ENCODE assay signal across 8 cellular contexts in genomic region chr2:96764253-96764637, GRCh38. TPM values are rescaled to one million over a fixed set of nuclear protein-coding genes. Genes with fewer than 3 reads are reported as not detected.
DNase-seq lines count a peak whose midpoint lies in the region; ATAC-seq and TF ChIP-seq lines count a peak whose summit lies in the region.

No MANE protein-coding gene starts in this region.

- H3K4me3 Mint-ChIP-seq in endothelial cell (ENCODE audit: unreplicated experiment): no peak overlapping the region

- DNase-seq in COLO668 (lab: John Stamatoyannopoulos, UW; ENCODE audit: unreplicated experiment): peak; percentile 29
- peak in 3 of 4 donors; percentile 35 to 43 (median 36) for DNase-seq in body of pancreas
- no peak for DNase-seq in 8988T
- no peak for DNase-seq in D341Med (ENCODE audit: low spot score)
- DNase-seq in endothelial cell (ENCODE audit: low spot score): no peak

- no peak overlapping the region for H3K27ac Mint-ChIP-seq in endothelial cell (ENCODE audit: unreplicated experiment)

- H3K9me2 ChIP-seq in Loucy (replicated peaks; ENCODE audit: low read depth, low read length): no peaks in the 10 kb centered on the region

- H3K4me1 Mint-ChIP-seq in endothelial cell (ENCODE audit: unreplicated experiment): peaks cover 15% of the 10 kb centered on the region

- no peaks in the 10 kb centered on the region for H3K79me2 ChIP-seq in Loucy (ENCODE audit: insufficient read depth, low read length)

- no peaks in the 10 kb centered on the region for H4K20me1 ChIP-seq in Loucy (ENCODE audit: insufficient read depth, low read length, poor library complexity, severe bottlenecking)

- no peaks in the 10 kb centered on the region for H3K9me3 ChIP-seq in Loucy (ENCODE audit: insufficient read depth, low read depth, low read length)
- H3K9me3 ChIP-seq in body of pancreas: no peaks in the 10 kb centered on the region
- H3K9me3 ChIP-seq in muscle layer of colon (ENCODE audit: low read length): no peaks in the 10 kb centered on the region

- H3K4me1 ChIP-seq in Loucy (ENCODE audit: insufficient read depth, low read length, poor library complexity, severe bottlenecking): peaks cover 47% of the 10 kb centered on the region
- H3K4me1 ChIP-seq in body of pancreas: peaks cover 50% of the 10 kb centered on the region
- peaks cover 42% of the 10 kb centered on the region for H3K4me1 ChIP-seq in muscle layer of colon (ENCODE audit: insufficient read depth, low read length)

- H3K27me3 Mint-ChIP-seq in endothelial cell (ENCODE audit: unreplicated experiment): peaks cover 2% of the 10 kb centered on the region

- ATAC-seq in body of pancreas (no peak), GM19351 (IDR thresholded peaks at IDR 0.05; ENCODE audit: unreplicated experiment) (no peak)

- no peak for TF ChIP-seq POLR2A in body of pancreas (IDR thresholded peaks at IDR 0.05)

- no peaks in the 10 kb centered on the region for H3K27me3 ChIP-seq in Loucy (ENCODE audit: insufficient read depth, low read length, poor library complexity, severe bottlenecking)
- H3K27me3 ChIP-seq in body of pancreas: no peaks in the 10 kb centered on the region
- no peaks in the 10 kb centered on the region for H3K27me3 ChIP-seq in muscle layer of colon (ENCODE audit: control insufficient read depth in 1 of 2, insufficient read depth in 2 of 2, low read length in 2 of 2)

- H3K9ac ChIP-seq in Loucy (ENCODE audit: low read depth, low read length, poor library complexity, severe bottlenecking): peak overlapping the region; percentile 48
- H3K9ac ChIP-seq in muscle layer of colon (ENCODE audit: low read length): peak overlapping the region; percentile 23

- H3K36me3 Mint-ChIP-seq in endothelial cell (ENCODE audit: low read depth, unreplicated experiment): no peaks in the 10 kb centered on the region

- peak overlapping the region; percentile 89 for H3K4me2 ChIP-seq in Loucy (ENCODE audit: low read depth, low read length, poor library complexity, severe bottlenecking)

- peak overlapping the region; percentile 28; the same call in 1 of the 2 replicates for H2AFZ ChIP-seq in Loucy (ENCODE audit: low read length)

- intact Hi-C loops in body of pancreas (cut with DNase I): no loop called here

- H3K9me3 Mint-ChIP-seq in endothelial cell (ENCODE audit: unreplicated experiment): no peaks in the 10 kb centered on the region

- H3K36me3 ChIP-seq in Loucy (ENCODE audit: insufficient read depth, low read length) (no peaks in the 10 kb centered on the region), body of pancreas (replicated peaks in 1 of 2; ENCODE audit: insufficient read depth in 1 of 2, low read depth in 2 of 2) (no peaks in the 10 kb centered on the region), muscle layer of colon (ENCODE audit: insufficient read depth, low read length) (no peaks in the 10 kb centered on the region)

- H3K4me3 ChIP-seq in Loucy (ENCODE audit: low read length, poor library complexity, severe bottlenecking) (peak overlapping the region; percentile 70), body of pancreas (no peak overlapping the region), muscle layer of colon (ENCODE audit: low read depth in 1 of 2, low read length in 2 of 2) (peak overlapping the region; percentile 40 to 86)

- H3F3A ChIP-seq in Loucy (ENCODE audit: low read depth): no peaks in the 10 kb centered on the region

- TF ChIP-seq CTCF in Loucy (conservative IDR thresholded peaks at IDR 0.05; ENCODE audit: low read length) (no peak), body of pancreas (IDR thresholded peaks at IDR 0.05) (peak in 1 of 7 experiments; percentile 4), endothelial cell (IDR thresholded peaks at IDR 0.05; ENCODE audit: unreplicated experiment) (no peak)

- WGBS in body of pancreas, 2 donors: 19 to 43% methylated on average over 8 of the region's 8 CpGs

- H3K27ac ChIP-seq in body of pancreas (peak overlapping the region in 3 of 4 donors; percentile 36 to 69 (median 45)), muscle layer of colon (ENCODE audit: low read depth, low read length) (peak overlapping the region; percentile 30)

RNA-seq across cellular contexts. Expression of gene CNNM4, which starts 3.5 kb away (rescaled TPM):
- total RNA-seq in body of pancreas (1 to 10 TPM; 4.3 to 7.8 TPM), endothelial cell (ENCODE audit: unreplicated experiment) (5.9 TPM)

RNA-seq across cellular contexts. Expression of gene LMAN2L, which starts 24.4 kb away (rescaled TPM):
- total RNA-seq in body of pancreas (1 to 10 TPM; 6.6 to 7.8 TPM), endothelial cell (ENCODE audit: unreplicated experiment) (19.4 TPM)

RNA-seq across cellular contexts. Expression of gene CNNM3, which starts 51.8 kb away (rescaled TPM):
- 10 to 100 TPM; 18.2 to 57.7 TPM for total RNA-seq in body of pancreas
- total RNA-seq in endothelial cell (ENCODE audit: unreplicated experiment): 14.7 TPM

Comparison
In these comparisons a context has a peak if more than half of its experiments do, and no peak if none do; other contexts are left out.
1. DNase-seq: peak in COLO668 (single experiment) and body of pancreas (3 of 4); none in 8988T (single experiment), D341Med (single experiment) and endothelial cell (single experiment).
2. H3K4me3 ChIP-seq: peak in Loucy (single experiment) and muscle layer of colon (2 of 2); none in body of pancreas (0 of 2).